ENCODE assay signal across 14 cellular contexts in genomic region chr14:73255693-73256225, GRCh38. TPM values are rescaled to one million over a fixed set of nuclear protein-coding genes. Genes with fewer than 3 reads are reported as not detected.
A peak's percentile ranks its signal among the peaks of the same experiment; 100 is the strongest.
DNase-seq lines count a peak whose midpoint lies in the region; ATAC-seq, FAIRE-seq and TF ChIP-seq lines count a peak whose summit lies in the region.
"Had no signal": no experiment of that assay in that cellular context is flagged by ENCODE, and none has a peak within 500 bp of the region (broad histone marks: within the 10 kb centered on the region; RNA-seq: fewer than 3 reads in every experiment).

No MANE protein-coding gene starts in this region.

- H2BK20ac ChIP-seq in H1 (ENCODE audit: low read length), result no peak overlapping the region

- peaks cover 9% of the 10 kb centered on the region for H3K4me1 Mint-ChIP-seq in stimulated activated effector memory CD8-positive, alpha-beta T cell treated with anti-CD3 and anti-CD28 coated beads, Interleukin-12 subunit alpha, Interleukin-12 subunit beta, amount 100 ng/mL, for 72 hours

- H3K79me1 ChIP-seq in H1 (ENCODE audit: low read depth, low read length), result no peaks in the 10 kb centered on the region

- ATAC-seq in RWPE2 (ENCODE audit: low read depth) (no peak), mucosa of descending colon (no peak)
- peak; percentile 23 for ATAC-seq in stimulated activated effector memory CD8-positive, alpha-beta T cell treated with anti-CD3 and anti-CD28 coated beads, Interleukin-12 subunit alpha, Interleukin-12 subunit beta, amount 100 ng/mL, for 72 hours
- ATAC-seq: A549, HCT116 had no signal

- TF ChIP-seq EP300 in H1 (IDR thresholded peaks at IDR 0.05; ENCODE audit: borderline replicate concordance in 1 of 2, low read depth in 2 of 2, low read length in 2 of 2), result no peak

- no peak for TF ChIP-seq POLR2A in H1 (IDR thresholded peaks at IDR 0.05; ENCODE audit: control extremely low read depth in 1 of 2, low read depth in 2 of 2, low read length in 2 of 2)

- no peaks in the 10 kb centered on the region for H3K36me3 Mint-ChIP-seq in stimulated activated effector memory CD8-positive, alpha-beta T cell treated with anti-CD3 and anti-CD28 coated beads, Interleukin-12 subunit alpha, Interleukin-12 subunit beta, amount 100 ng/mL, for 72 hours

- no peaks in the 10 kb centered on the region for H3K27me3 ChIP-seq in RWPE2 (ENCODE audit: insufficient read depth, poor library complexity, severe bottlenecking)
- H3K27me3 ChIP-seq in H1 (replicated peaks in 1 of 4; ENCODE audit: control insufficient read depth in 3 of 4, extremely low read depth in 1 of 4, insufficient read depth in 3 of 4, low read length in 3 of 4), result no peaks in the 10 kb centered on the region
- H3K27me3 ChIP-seq in MG63, result no peaks in the 10 kb centered on the region

- H3K23me2 ChIP-seq in H1 (ENCODE audit: low read depth, low read length), result no peaks in the 10 kb centered on the region

- H3K4me2 ChIP-seq in H1 (ENCODE audit: insufficient read depth in 1 of 2, low read depth in 2 of 2, low read length in 2 of 2), result no peak overlapping the region
- H3K4me2 ChIP-seq: A549 had no signal

- H2BK15ac ChIP-seq in H1 (ENCODE audit: low read length), result peak overlapping the region; percentile 23; the same call in 1 of the 2 replicates

- no peaks in the 10 kb centered on the region for H3K9me3 Mint-ChIP-seq in stimulated activated effector memory CD8-positive, alpha-beta T cell treated with anti-CD3 and anti-CD28 coated beads, Interleukin-12 subunit alpha, Interleukin-12 subunit beta, amount 100 ng/mL, for 72 hours

- H3K56ac ChIP-seq in H1 (replicated peaks; ENCODE audit: insufficient read length, low read depth, low read length), result no peak overlapping the region

- no peak overlapping the region for H2BK12ac ChIP-seq in H1 (ENCODE audit: low read depth, low read length)

- no peak for TF ChIP-seq RAD21 in H1 (IDR thresholded peaks at IDR 0.05 in 1 of 2, conservative IDR thresholded peaks at IDR 0.05 in 1 of 2; ENCODE audit: low read depth in 2 of 2, low read length in 2 of 2)

- H2AFZ ChIP-seq in H1 (ENCODE audit: low read length), result no peak overlapping the region

- CTCF ChIA-PET in H1 (lab: Charles Lee; ENCODE audit: partially characterized antibody), result interaction anchor here (0.9 kb wide), 1 partner anchor 216 kb away, joined by 4 read pairs; no protein-coding TSS in a partner anchor

- no peak for FAIRE-seq in H1 (lab: Jason Lieb, UNC)
- FAIRE-seq: A549, H54 had no signal

- no peak overlapping the region for H3K23ac ChIP-seq in H1 (ENCODE audit: insufficient read length)

- no peak overlapping the region for H3K4ac ChIP-seq in H1 (replicated peaks; ENCODE audit: insufficient read length, low read depth, low read length)

- intact Hi-C loops in mucosa of descending colon (cut with DNase I, micrococcal nuclease), result no loop called here

- no peak overlapping the region for H3K9ac ChIP-seq in H1 (replicated peaks in 1 of 4; ENCODE audit: extremely low read depth in 1 of 4, low read depth in 3 of 4, low read length in 3 of 4)

- no peak overlapping the region for H4K8ac ChIP-seq in H1 (ENCODE audit: extremely low read depth, insufficient read depth, low read length)

- TF ChIP-seq CTCF in RWPE2 (IDR thresholded peaks at IDR 0.05; ENCODE audit: poor library complexity, severe bottlenecking), result no peak
- TF ChIP-seq CTCF in H1 (IDR thresholded peaks at IDR 0.05; ENCODE audit: control extremely low read depth in 1 of 3, insufficient read depth in 1 of 3, low read depth in 1 of 3, low read length in 3 of 3), result no peak
- TF ChIP-seq CTCF in mucosa of descending colon (IDR thresholded peaks at IDR 0.05), result no peak

- no peak overlapping the region for H2BK120ac ChIP-seq in H1 (replicated peaks; ENCODE audit: low read depth, low read length)

- no peak overlapping the region for H4K5ac ChIP-seq in H1 (ENCODE audit: insufficient read length, low read depth, low read length)

- H3K9me3 ChIP-seq in RWPE2 (ENCODE audit: severe bottlenecking), result no peaks in the 10 kb centered on the region
- no peaks in the 10 kb centered on the region for H3K9me3 ChIP-seq in H1 (ENCODE audit: insufficient read depth in 2 of 2, low read depth in 1 of 2, low read length in 1 of 2)
- H3K9me3 ChIP-seq in mucosa of descending colon, result no peaks in the 10 kb centered on the region
- H3K9me3 ChIP-seq in MG63, result no peaks in the 10 kb centered on the region
- H3K9me3 ChIP-seq: A549 had no signal

- H3K4me3 ChIP-seq in RWPE2 (ENCODE audit: severe bottlenecking), result no peak overlapping the region
- no peak overlapping the region for H3K4me3 ChIP-seq in H1 (ENCODE audit: extremely low read depth in 1 of 4, insufficient read depth in 2 of 4, low read depth in 3 of 4, low read length in 4 of 4)
- no peak overlapping the region for H3K4me3 ChIP-seq in mucosa of descending colon
- H3K4me3 ChIP-seq in MG63, result no peak overlapping the region
- H3K4me3 ChIP-seq: A549 had no signal

- H3K4me1 ChIP-seq in RWPE2 (ENCODE audit: insufficient read depth, poor library complexity, severe bottlenecking), result no peaks in the 10 kb centered on the region
- H3K4me1 ChIP-seq in H1 (replicated peaks in 1 of 4; ENCODE audit: control insufficient read depth in 3 of 4, insufficient read depth in 4 of 4, low read length in 3 of 4), result no peaks in the 10 kb centered on the region
- no peaks in the 10 kb centered on the region for H3K4me1 ChIP-seq in mucosa of descending colon (ENCODE audit: low read depth)
- H3K4me1 ChIP-seq: A549 had no signal

- no peak overlapping the region for H2AK5ac ChIP-seq in H1 (ENCODE audit: low read depth, low read length)

- no peak overlapping the region for H2BK5ac ChIP-seq in H1 (ENCODE audit: low read depth, low read length)

- no peak overlapping the region for H4K91ac ChIP-seq in H1 (replicated peaks; ENCODE audit: insufficient read length, low read length)

- DNase-seq in RWPE2 (ENCODE audit: low spot score) (peak; percentile 29), H1 (ENCODE audit: low read depth in 1 of 2, low spot score in 2 of 2) (no peak), mucosa of descending colon (peak in 2 of 3 donors; percentile 7 to 29), MG63 (no peak), NCI-H226 (no peak)
- no peak for DNase-seq in stimulated activated effector memory CD8-positive, alpha-beta T cell treated with anti-CD3 and anti-CD28 coated beads, Interleukin-12 subunit alpha, Interleukin-12 subunit beta, amount 100 ng/mL, for 72 hours (ENCODE audit: low spot score in 2 of 2)
- DNase-seq in stimulated activated CD4-positive, alpha-beta T cell treated with anti-CD3 and anti-CD28 coated beads, Interleukin-2, amount 100 ng/mL, for 24 hours, result no peak
- DNase-seq: DMS53, GF-D8, IMR-90 had no signal

- H3K14ac ChIP-seq in H1 (ENCODE audit: insufficient read length), result no peak overlapping the region

- H3K18ac ChIP-seq in H1 (ENCODE audit: extremely low read depth, low read length), result no peak overlapping the region

- H4K20me1 ChIP-seq in H1 (replicated peaks in 1 of 2; ENCODE audit: control insufficient read depth in 1 of 2, insufficient read depth in 2 of 2, low read length in 2 of 2), result peaks cover 0 to 7% of the 10 kb centered on the region in 2 experiments

- H3K4me3 Mint-ChIP-seq in stimulated activated effector memory CD8-positive, alpha-beta T cell treated with anti-CD3 and anti-CD28 coated beads, Interleukin-12 subunit alpha, Interleukin-12 subunit beta, amount 100 ng/mL, for 72 hours, result no peak overlapping the region

- H3K79me2 ChIP-seq in H1 (ENCODE audit: control insufficient read depth in 1 of 2, insufficient read depth in 2 of 2, low read length in 2 of 2), result no peaks in the 10 kb centered on the region

- 90% methylated on average over 9 of the region's 9 CpGs; no CpG with 5 or more reads in 1 of the 2 experiments for WGBS in H1 (ENCODE audit: extremely low coverage in 1 of 2, insufficient coverage in 1 of 2, insufficient read length in 1 of 2, insufficient replicate concordance in 2 of 2, low coverage in 1 of 2, low lambda C conversion rate in 2 of 2, missing lambda C conversion rate in 1 of 2), 2 experiments

- H3K27ac ChIP-seq in RWPE2 (ENCODE audit: poor library complexity, severe bottlenecking), result no peak overlapping the region
- H3K27ac ChIP-seq in H1 (ENCODE audit: low read depth, low read length), result no peak overlapping the region
- H3K27ac ChIP-seq: A549, HL-60 had no signal

- POLR2A ChIA-PET in H1 (lab: Charles Lee; ENCODE audit: partially characterized antibody), result interaction anchor here (0.6 kb wide), 1 partner anchor 17 kb away, joined by 3 read pairs; no protein-coding TSS in a partner anchor

- H3K36me3 ChIP-seq in RWPE2 (ENCODE audit: low read depth) (no peaks in the 10 kb centered on the region), H1 (ENCODE audit: control insufficient read depth in 2 of 4, insufficient read depth in 4 of 4, low read length in 3 of 4) (peaks cover 0 to 20% (median 10%) of the 10 kb centered on the region in 4 experiments; a peak in 5 of 8 replicates), mucosa of descending colon (ENCODE audit: low read depth) (no peaks in the 10 kb centered on the region), MG63 (no peaks in the 10 kb centered on the region)

- H3K27ac Mint-ChIP-seq in stimulated activated effector memory CD8-positive, alpha-beta T cell treated with anti-CD3 and anti-CD28 coated beads, Interleukin-12 subunit alpha, Interleukin-12 subunit beta, amount 100 ng/mL, for 72 hours, result peak overlapping the region; percentile 18

TF ChIP-seq in H1, 55 proteins besides CTCF, POLR2A, EP300 and RAD21 (continues in another document):
- no peak for TF ChIP-seq SUZ12 (IDR thresholded peaks at IDR 0.05; ENCODE audit: low read length)

RNA-seq across cellular contexts. Expression of gene PAPLN, which starts 18.5 kb away (rescaled TPM):
- 14.8 and 15.9 TPM in 2 replicates for total RNA-seq in H1 (2021; fragmentation: NEBNext Ultra II Directional; extraction: Animal tissue kit (Norgen Biotek cat#: 25700))
- polyA plus RNA-seq in H1 (2011; rRNA removed), result 25.6 and 33.7 TPM in 2 replicates
- 34.9 TPM for polyA plus RNA-seq in H1 (2011; cell fraction: cytosol; rRNA removed)
- polyA plus RNA-seq in H1 (2011; cell fraction: nucleus; rRNA removed), result 176 TPM
- polyA plus RNA-seq in H1 (2012, experiment 1 of 2), result 23.8 to 37.0 TPM (median 27.7 TPM) in 4 replicates
- polyA plus RNA-seq in H1 (2012, experiment 2 of 2), result 10.2 TPM
- 4.1 TPM for polyA plus RNA-seq in H1 (2013, experiment 1 of 2)
- polyA plus RNA-seq in H1 (2013, experiment 2 of 2), result 3.1 TPM
- 22.0 and 24.4 TPM in 2 replicates for polyA minus RNA-seq in H1 (2011; rRNA and poly(A)+ RNA removed)
- 22.1 TPM for polyA minus RNA-seq in H1 (2011; cell fraction: cytosol; rRNA and poly(A)+ RNA removed)
- 58.7 TPM for polyA minus RNA-seq in H1 (2011; cell fraction: nucleus; rRNA and poly(A)+ RNA removed)
- total RNA-seq in mucosa of descending colon, result 10 to 100 TPM in 1 of 3 donors, 1 to 10 TPM in 2; 4.9 to 22.5 (median 5.6) TPM
- 0.53 TPM in 1 of 2 replicates, not detected in the other for total RNA-seq in MG63 (2014; rRNA removed; shearing (Covaris generic); ENCODE audit: low replicate concordance)

Comparison
In these comparisons a context has a peak if more than half of its experiments do, and no peak if none do; other contexts are left out.
1. DNase-seq: peak in RWPE2 (single experiment) and mucosa of descending colon (2 of 3); none in H1 (0 of 2), stimulated activated effector memory CD8-positive, alpha-beta T cell treated with anti-CD3 and anti-CD28 coated beads, Interleukin-12 subunit alpha, Interleukin-12 subunit beta, amount 100 ng/mL, for 72 hours (0 of 2), stimulated activated CD4-positive, alpha-beta T cell treated with anti-CD3 and anti-CD28 coated beads, Interleukin-2, amount 100 ng/mL, for 24 hours (0 of 2), MG63 (single experiment) and NCI-H226 (single experiment).